9 cellular contexts compared by ENCODE assay signal in the genomic region with DNA sequence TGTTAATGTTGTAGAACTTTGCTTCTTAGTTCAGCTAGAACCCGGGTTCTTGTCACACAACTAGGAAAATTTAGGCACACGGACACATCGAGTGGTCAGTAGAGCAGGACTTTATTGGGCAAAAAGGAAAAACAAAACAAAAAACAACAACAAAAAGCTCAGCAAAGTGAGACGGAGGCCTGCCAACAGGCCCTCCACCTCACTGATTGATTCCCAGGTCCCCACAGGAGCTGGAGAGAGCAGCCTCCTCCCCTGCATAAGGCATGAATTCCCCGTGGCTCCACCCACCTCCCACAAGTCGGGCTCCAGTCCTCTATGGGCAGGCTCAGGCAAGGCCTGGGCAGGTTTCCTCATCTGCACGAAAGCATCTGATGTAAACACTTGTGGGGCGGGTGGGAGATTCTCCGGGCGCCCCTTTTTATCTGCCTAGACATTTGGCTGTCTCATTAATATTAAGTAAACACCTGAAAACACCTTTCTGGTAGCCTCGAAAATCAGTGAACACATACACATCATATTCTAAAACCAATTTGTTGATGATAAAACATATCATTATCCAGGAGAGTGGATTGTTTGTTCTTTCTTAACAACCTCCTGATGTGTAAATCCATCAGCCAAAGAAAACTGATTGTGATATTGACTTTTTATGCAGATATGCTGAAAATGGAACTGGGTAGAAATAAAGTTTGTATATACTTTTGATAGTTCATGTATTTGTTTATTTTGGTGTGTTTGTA.
DNase-seq lines count a peak whose midpoint lies in the region; ATAC-seq, FAIRE-seq and TF ChIP-seq lines count a peak whose summit lies in the region.
"Had no signal": no experiment of that assay in that cellular context is flagged by ENCODE, and none has a peak within 500 bp of the region (broad histone marks: within the 10 kb centered on the region; RNA-seq: fewer than 3 reads in every experiment).

No MANE protein-coding gene starts in this region.

- H3K27me3 Mint-ChIP-seq in MCF 10A (ENCODE audit: insufficient read depth, unreplicated experiment): no peaks in the 10 kb centered on the region

- peak overlapping the region; percentile 92 for H3K27ac Mint-ChIP-seq in MCF 10A (ENCODE audit: low read depth, unreplicated experiment)

- TF ChIP-seq POLR2A in breast epithelium (IDR thresholded peaks at IDR 0.05): no peak

- H3K4me1 Mint-ChIP-seq in MCF 10A (ENCODE audit: insufficient read depth, unreplicated experiment): peaks cover 48% of the 10 kb centered on the region

- intact Hi-C loops in MCF 10A (cut with micrococcal nuclease) (no loop called here), breast epithelium (cut with DNase I; ENCODE audit: low total_unique reads) (no loop called here), upper lobe of right lung (cut with DNase I) (no loop called here)

- no peak overlapping the region for H3K4me3 ChIP-seq in breast epithelium
- no peak overlapping the region for H3K4me3 ChIP-seq in upper lobe of right lung

- H3K27me3 ChIP-seq in breast epithelium (no peaks in the 10 kb centered on the region), upper lobe of right lung (no peaks in the 10 kb centered on the region)

- H3K27ac ChIP-seq in breast epithelium: no peak overlapping the region
- H3K27ac ChIP-seq in upper lobe of right lung: peak overlapping the region; percentile 15
- H3K27ac ChIP-seq: HL-60 had no signal

- H3K9me3 ChIP-seq in breast epithelium (no peaks in the 10 kb centered on the region), upper lobe of right lung (no peaks in the 10 kb centered on the region)

- no TSS peak for BruUV-seq in MCF 10A (replicated peaks; lab: Mats Ljungman, UMichigan)

- FAIRE-seq in RCC 7860 (lab: Jason Lieb, UNC): no peak

- POLR2A ChIA-PET in MCF 10A (lab: Yijun Ruan, JAX): interaction anchor here (0.6 to 5.6 kb wide), 11 partner anchors 10 to 230 kb away, joined by 3 to 102 read pairs (median 10); a partner anchor contains a TSS

- CTCF ChIA-PET in MCF 10A (lab: Yijun Ruan, JAX): interaction anchor here (0.8 to 4.2 kb wide), 6 partner anchors 10 to 221 kb away, joined by 3 to 26 read pairs (median 4); a partner anchor contains a TSS

- H3K36me3 ChIP-seq in breast epithelium (no peaks in the 10 kb centered on the region), upper lobe of right lung (no peaks in the 10 kb centered on the region)

- peak overlapping the region; percentile 58 for H3K4me3 Mint-ChIP-seq in MCF 10A (ENCODE audit: unreplicated experiment)

- H3K4me1 ChIP-seq in breast epithelium: peaks cover 0 to 7% of the 10 kb centered on the region in 2 donors
- H3K4me1 ChIP-seq in upper lobe of right lung: peaks cover 31% of the 10 kb centered on the region

- ATAC-seq in upper lobe of right lung: peak; percentile 33
- ATAC-seq in GM18520 (IDR thresholded peaks at IDR 0.05; ENCODE audit: unreplicated experiment): no peak

- DNase-seq in MCF 10A (ENCODE audit: unreplicated experiment) (peak; percentile 91), breast epithelium (ENCODE audit: low spot score in 2 of 2) (no peak), RCC 7860 (ENCODE audit: low spot score) (peak; percentile 68), glomerular visceral epithelial cell (ENCODE audit: extremely low spot score) (peak; percentile 77), upper lobe of right lung (no peak), GDM1 (lab: John Stamatoyannopoulos, UW) (no peak), NK-92 (lab: John Stamatoyannopoulos, UW; ENCODE audit: unreplicated experiment) (no peak)

- H3K36me3 Mint-ChIP-seq in MCF 10A (ENCODE audit: insufficient read depth, unreplicated experiment): no peaks in the 10 kb centered on the region

- TF ChIP-seq CTCF in MCF 10A (IDR thresholded peaks at IDR 0.05; ENCODE audit: unreplicated experiment) (no peak), breast epithelium (IDR thresholded peaks at IDR 0.05) (no peak), upper lobe of right lung (IDR thresholded peaks at IDR 0.05) (no peak)

- H3K9me3 Mint-ChIP-seq in MCF 10A (ENCODE audit: unreplicated experiment): no peaks in the 10 kb centered on the region

Comparison
In these comparisons a context has a peak if more than half of its experiments do, and no peak if none do; other contexts are left out.
1. DNase-seq: peak in MCF 10A (single experiment), RCC 7860 (single experiment) and glomerular visceral epithelial cell (single experiment); none in breast epithelium (0 of 2), upper lobe of right lung (single experiment), GDM1 (single experiment) and NK-92 (single experiment).